15 cellular contexts compared by ENCODE assay signal in genomic region chr11:116460156-116460965, GRCh38.
"Had no signal": no experiment of that assay in that cellular context is flagged by ENCODE, and none has a peak within 500 bp of the region (broad histone marks: within the 10 kb centered on the region; RNA-seq: fewer than 3 reads in every experiment).

No MANE protein-coding gene starts in this region.

- H3K27ac ChIP-seq: neutrophil, parathyroid adenoma, thyroid gland, vagina had no signal

- H3K9ac ChIP-seq: parathyroid adenoma had no signal

- H3K4me1 ChIP-seq: parathyroid adenoma, thyroid gland, vagina had no signal

- DNase-seq: activated CD4-positive, alpha-beta memory T cell treated with anti-CD3 and anti-CD28 coated beads, Interleukin-2, amount 10 ng/mL, durations not matched to agents 7 days and 5 days; activated gamma-delta T cell; activated T-cell treated with anti-CD3 and anti-CD28 coated beads, Interleukin-2, amount 50 U/mL, for 48 hours; caudate nucleus; hippocampal formation; stimulated activated CD4-positive, alpha-beta T cell treated with anti-CD3 and anti-CD28 coated beads, Interleukin-4, amount 100 ng/mL, for 1 hour; stimulated activated naive B cell treated with anti-CD40 and anti-IgM and Interleukin-4, amounts not matched to agents 10 μg/mL and 1 μg/mL and 100 μg/mL, for 72 hours; T-cell; T-helper 9 cell; thyroid gland had no signal

- H3K27me3 ChIP-seq: thyroid gland, vagina had no signal

- H3K36me3 ChIP-seq: neutrophil, thyroid gland, vagina had no signal

- ATAC-seq: activated naive CD4-positive, alpha-beta T cell treated with anti-CD3 and anti-CD28 coated beads, Interleukin-2, amount 50 U/mL, for 72 hours; esophagus mucosa; stimulated activated naive B cell treated with anti-CD40 and anti-IgM and Interleukin-4, amounts not matched to agents 10 μg/mL and 1 μg/mL and 100 μg/mL, for 72 hours; T-cell had no signal

- H3K4me3 ChIP-seq: thyroid gland, vagina had no signal

- H3K9me3 ChIP-seq: neutrophil, thyroid gland, vagina had no signal
